ENCODE assay signal across 8 cellular contexts in the genomic region with DNA sequence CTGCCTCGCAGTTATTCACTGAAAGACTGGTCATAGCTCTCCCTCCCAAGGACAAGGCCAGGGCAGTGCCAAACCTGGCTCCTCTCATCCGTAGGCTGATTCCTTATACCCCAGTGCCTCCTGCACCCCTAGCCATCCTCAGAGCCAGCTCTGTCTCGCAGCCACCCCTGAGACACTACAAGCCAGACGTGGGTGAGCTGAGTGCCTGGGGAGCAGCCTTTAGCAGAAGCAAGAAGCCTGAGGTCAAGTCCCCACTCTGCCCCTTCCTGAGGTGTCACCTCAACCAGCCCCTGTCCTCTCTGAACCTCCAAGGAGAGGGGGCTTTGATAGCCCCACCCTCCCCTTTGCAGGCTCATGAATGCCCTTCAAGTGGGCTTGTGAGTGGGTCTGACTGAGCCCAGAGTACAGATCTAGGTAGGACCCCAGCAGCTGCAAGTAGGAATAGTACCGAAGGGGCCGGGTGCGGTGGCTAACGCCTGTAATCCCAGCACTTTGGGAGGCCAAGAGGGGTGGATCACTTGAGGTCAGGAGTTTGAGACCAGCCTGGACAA. TPM values are rescaled to one million over a fixed set of nuclear protein-coding genes. Genes with fewer than 3 reads are reported as not detected.
DNase-seq lines count a peak whose midpoint lies in the region; ATAC-seq, FAIRE-seq and TF ChIP-seq lines count a peak whose summit lies in the region.

No MANE protein-coding gene starts in this region.

- peak overlapping the region; percentile 82 for H3K4me2 ChIP-seq in A549

- TF ChIP-seq EP300 in A549 (IDR thresholded peaks at IDR 0.05), result no peak

- no peaks in the 10 kb centered on the region for H3K27me3 ChIP-seq in HUES48 (ENCODE audit: control insufficient read depth, insufficient read depth, low read length)
- H3K27me3 ChIP-seq in breast epithelium, result no peaks in the 10 kb centered on the region
- no peaks in the 10 kb centered on the region for H3K27me3 ChIP-seq in muscle layer of colon (ENCODE audit: control insufficient read depth in 1 of 2, insufficient read depth in 2 of 2, low read length in 2 of 2)

- CTCF ChIA-PET in A549 (lab: Yijun Ruan, JAX), result interaction anchor here (1.2 to 1.5 kb wide), 2 partner anchors 23 to 342 kb away, joined by 4 read pairs; no protein-coding TSS in a partner anchor

- WGBS in A549 (ENCODE audit: missing lambda C conversion rate), result 89% methylated on average over 4 of the region's 8 CpGs

- POLR2A ChIA-PET in A549 (lab: Yijun Ruan, JAX), result interaction anchor here (1.2 to 1.6 kb wide), 3 partner anchors 13 to 55 kb away, joined by 3 to 8 read pairs (median 3); a partner anchor contains a TSS

- H3K27ac ChIP-seq in A549, result peak overlapping the region in 1 of 2 experiments; percentile 99; a peak in 3 of 6 replicates
- H3K27ac ChIP-seq in HUES48 (ENCODE audit: low read depth, low read length), result no peak overlapping the region
- peak overlapping the region; percentile 54 to 62 for H3K27ac ChIP-seq in breast epithelium
- H3K27ac ChIP-seq in muscle layer of colon (ENCODE audit: low read depth, low read length), result peak overlapping the region; percentile 90

- intact Hi-C loops in breast epithelium (cut with DNase I; ENCODE audit: low total_unique reads), result loop anchor here (5.0 kb wide), 1 partner anchor 861 kb away; a partner anchor contains a TSS

- no peaks in the 10 kb centered on the region for H3K9me3 ChIP-seq in A549
- H3K9me3 ChIP-seq in HUES48 (ENCODE audit: control insufficient read depth, insufficient read depth, low read length), result no peaks in the 10 kb centered on the region
- no peaks in the 10 kb centered on the region for H3K9me3 ChIP-seq in breast epithelium
- no peaks in the 10 kb centered on the region for H3K9me3 ChIP-seq in muscle layer of colon (ENCODE audit: low read length)

- H3K9ac ChIP-seq in HUES48 (ENCODE audit: low read depth, low read length), result no peak overlapping the region
- peak overlapping the region; percentile 36 for H3K9ac ChIP-seq in muscle layer of colon (ENCODE audit: low read length)

- no peak for DNase-seq in A549 (ENCODE audit: low read depth in 1 of 2, low spot score in 1 of 2)
- no peak for DNase-seq in breast epithelium (ENCODE audit: low spot score in 2 of 2)
- no peak for DNase-seq in omental fat pad (ENCODE audit: low spot score)
- DNase-seq in effector CD8-positive, alpha-beta T cell (lab: John Stamatoyannopoulos, UW), result no peak
- no peak for DNase-seq in erythroblast (lab: John Stamatoyannopoulos, UW)

- no peak for TF ChIP-seq RAD21 in A549 (conservative IDR thresholded peaks at IDR 0.05 in 1 of 2, IDR thresholded peaks at IDR 0.05 in 1 of 2)

- no peaks in the 10 kb centered on the region for H3K36me3 ChIP-seq in HUES48 (ENCODE audit: control insufficient read depth, insufficient read depth, low read length)
- peaks cover 2% of the 10 kb centered on the region for H3K36me3 ChIP-seq in breast epithelium
- no peaks in the 10 kb centered on the region for H3K36me3 ChIP-seq in muscle layer of colon (ENCODE audit: insufficient read depth, low read length)

- no peak for FAIRE-seq in A549 (lab: Jason Lieb, UNC)

- H3K4me3 ChIP-seq in A549 (peak overlapping the region; percentile 71), HUES48 (ENCODE audit: low read depth, low read length) (peak overlapping the region; percentile 76), breast epithelium (peak overlapping the region; percentile 87 to 98 (median 96)), muscle layer of colon (ENCODE audit: low read depth in 1 of 2, low read length in 2 of 2) (peak overlapping the region in 1 of 2 donors; percentile 92)

- ATAC-seq in A549 (no peak; a peak in 1 of 6 replicates), omental fat pad (ENCODE audit: low FRiP score) (no peak), GM18498 (IDR thresholded peaks at IDR 0.05; ENCODE audit: unreplicated experiment) (no peak)

- TF ChIP-seq CTCF in A549 (IDR thresholded peaks at IDR 0.05), result no peak
- no peak for TF ChIP-seq CTCF in breast epithelium (IDR thresholded peaks at IDR 0.05)
- no peak for TF ChIP-seq CTCF in omental fat pad (IDR thresholded peaks at IDR 0.05)

- TF ChIP-seq POLR2A in A549 (IDR thresholded peaks at IDR 0.05; ENCODE audit: low read length), result no peak
- TF ChIP-seq POLR2A in breast epithelium (IDR thresholded peaks at IDR 0.05), result no peak
- no peak for TF ChIP-seq POLR2A in erythroblast (IDR thresholded peaks at IDR 0.05; ENCODE audit: low read length)

- H3K4me1 ChIP-seq in A549 (peaks cover 14% of the 10 kb centered on the region; the same call in 1 of the 3 replicates), HUES48 (ENCODE audit: control insufficient read depth, insufficient read depth, low read length) (peaks cover 11% of the 10 kb centered on the region), breast epithelium (peaks cover 9 to 15% of the 10 kb centered on the region in 2 donors), muscle layer of colon (ENCODE audit: insufficient read depth, low read length) (peaks cover 28% of the 10 kb centered on the region)

TF ChIP-seq in A549, 52 proteins besides CTCF, POLR2A, EP300 and RAD21 (continues in another document):
- TF ChIP-seq TFCP2L1 (CRISPR knock-in tag; IDR thresholded peaks at IDR 0.05) (no peak), EHMT2 (IDR thresholded peaks at IDR 0.05; ENCODE audit: low read depth) (no peak), GATA3 (IDR thresholded peaks at IDR 0.05; ENCODE audit: borderline replicate concordance) (no peak), FOXS1 (CRISPR knock-in tag; IDR thresholded peaks at IDR 0.05) (no peak), NPAS2 (CRISPR knock-in tag; IDR thresholded peaks at IDR 0.05; ENCODE audit: borderline replicate concordance) (no peak)
- TF ChIP-seq, protein P1, sequence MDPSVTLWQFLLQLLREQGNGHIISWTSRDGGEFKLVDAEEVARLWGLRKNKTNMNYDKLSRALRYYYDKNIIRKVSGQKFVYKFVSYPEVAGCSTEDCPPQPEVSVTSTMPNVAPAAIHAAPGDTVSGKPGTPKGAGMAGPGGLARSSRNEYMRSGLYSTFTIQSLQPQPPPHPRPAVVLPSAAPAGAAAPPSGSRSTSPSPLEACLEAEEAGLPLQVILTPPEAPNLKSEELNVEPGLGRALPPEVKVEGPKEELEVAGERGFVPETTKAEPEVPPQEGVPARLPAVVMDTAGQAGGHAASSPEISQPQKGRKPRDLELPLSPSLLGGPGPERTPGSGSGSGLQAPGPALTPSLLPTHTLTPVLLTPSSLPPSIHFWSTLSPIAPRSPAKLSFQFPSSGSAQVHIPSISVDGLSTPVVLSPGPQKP (IDR thresholded peaks at IDR 0.05; ENCODE audit: low read depth, low read length), result no peak

RNA-seq across cellular contexts. Expression of a gene that starts 14.8 kb away (rescaled TPM):
- polyA plus RNA-seq in A549 (2011; rRNA removed) (28.4 and 40.3 TPM in 2 replicates), A549 (2017; fragmentation: RNase III; extraction: RNeasy Plus Mini Kit Qiagen cat#74134 plus additional on column Dnase treatment) (37.6 to 43.3 TPM (median 42.9 TPM) in 3 replicates)
- polyA plus RNA-seq in A549 (2012; cell fraction: cytosol; rRNA removed), result 20.4 and 21.1 TPM in 2 replicates
- 101 and 109 TPM in 2 replicates for polyA plus RNA-seq in A549 (2012; cell fraction: nucleus; rRNA removed)
- polyA minus RNA-seq in A549 (2011; rRNA and poly(A)+ RNA removed), result 51.0 and 58.4 TPM in 2 replicates
- total RNA-seq in breast epithelium (100 to 1,000 TPM in 2 of 3 donors, 10 to 100 TPM in 1; 77.6 to 141 (median 122) TPM), omental fat pad (100 to 1,000 TPM in 1 of 4 donors, 10 to 100 TPM in 3; 52.2 to 141 (median 79.5) TPM)

RNA-seq across cellular contexts. Expression of a gene that starts 16.2 kb away (rescaled TPM):
- polyA plus RNA-seq in A549 (2011; rRNA removed) (3.7 and 4.6 TPM in 2 replicates), A549 (2017; fragmentation: RNase III; extraction: RNeasy Plus Mini Kit Qiagen cat#74134 plus additional on column Dnase treatment) (13.4 to 16.5 TPM (median 15.1 TPM) in 3 replicates)
- polyA plus RNA-seq in A549 (2012; cell fraction: cytosol; rRNA removed), result 12.6 and 19.5 TPM in 2 replicates
- 20.7 and 28.9 TPM in 2 replicates for polyA plus RNA-seq in A549 (2012; cell fraction: nucleus; rRNA removed)
- 2.2 and 3.3 TPM in 2 replicates for polyA minus RNA-seq in A549 (2011; rRNA and poly(A)+ RNA removed)
- total RNA-seq in breast epithelium (10 to 100 TPM; 17.6 to 51.1 (median 34.9) TPM), omental fat pad (10 to 100 TPM; 17.4 to 41.8 (median 33.6) TPM)

RNA-seq across cellular contexts. Expression of a gene that starts 30.8 kb away (rescaled TPM):
- 0.03 TPM in 1 of 2 replicates, not detected in the other for polyA plus RNA-seq in A549 (2011; rRNA removed)
- polyA plus RNA-seq in A549 (2012; cell fraction: cytosol; rRNA removed), result 0.03 and 0.26 TPM in 2 replicates
- polyA plus RNA-seq in A549 (2012; cell fraction: nucleus; rRNA removed), result 0.05 TPM in 2 replicates
- polyA plus RNA-seq in A549 (2017; fragmentation: RNase III; extraction: RNeasy Plus Mini Kit Qiagen cat#74134 plus additional on column Dnase treatment), result not detected in 3 replicates
- 0.12 TPM in 1 of 2 replicates, not detected in the other for polyA minus RNA-seq in A549 (2011; rRNA and poly(A)+ RNA removed)
- 1 to 10 TPM; 1.8 to 5.9 (median 3.4) TPM for total RNA-seq in breast epithelium
- 1 to 10 TPM; 2.0 to 6.9 (median 3.6) TPM for total RNA-seq in omental fat pad

RNA-seq across cellular contexts. Expression of a gene that starts 45.7 kb away (rescaled TPM):
- not detected in 2 replicates for polyA plus RNA-seq in A549 (2011; rRNA removed)
- not detected in 2 replicates for polyA plus RNA-seq in A549 (2012; cell fraction: cytosol; rRNA removed)
- not detected in 2 replicates for polyA plus RNA-seq in A549 (2012; cell fraction: nucleus; rRNA removed)
- not detected in 3 replicates for polyA plus RNA-seq in A549 (2017; fragmentation: RNase III; extraction: RNeasy Plus Mini Kit Qiagen cat#74134 plus additional on column Dnase treatment)
- not detected in 2 replicates for polyA minus RNA-seq in A549 (2011; rRNA and poly(A)+ RNA removed)
- total RNA-seq in breast epithelium, result 1 to 10 TPM in 2 of 3 donors, not detected in 1; 5.6 to 6.2 TPM
- total RNA-seq in omental fat pad, result not detected

RNA-seq across cellular contexts. Expression of a gene that starts 54.0 kb away (rescaled TPM):
- polyA plus RNA-seq in A549 (2011; rRNA removed), result 13.5 and 16.2 TPM in 2 replicates
- polyA plus RNA-seq in A549 (2012; cell fraction: cytosol; rRNA removed), result 13.7 and 15.6 TPM in 2 replicates
- 30.6 and 37.9 TPM in 2 replicates for polyA plus RNA-seq in A549 (2012; cell fraction: nucleus; rRNA removed)
- 16.2 to 17.7 TPM (median 17.3 TPM) in 3 replicates for polyA plus RNA-seq in A549 (2017; fragmentation: RNase III; extraction: RNeasy Plus Mini Kit Qiagen cat#74134 plus additional on column Dnase treatment)
- polyA minus RNA-seq in A549 (2011; rRNA and poly(A)+ RNA removed), result 7.4 and 9.3 TPM in 2 replicates
- total RNA-seq in breast epithelium, result 10 to 100 TPM; 23.2 to 40.7 (median 33.4) TPM
- total RNA-seq in omental fat pad, result 10 to 100 TPM; 17.5 to 45.6 (median 22.8) TPM
